6 cellular contexts compared by ENCODE assay signal in the genomic region with DNA sequence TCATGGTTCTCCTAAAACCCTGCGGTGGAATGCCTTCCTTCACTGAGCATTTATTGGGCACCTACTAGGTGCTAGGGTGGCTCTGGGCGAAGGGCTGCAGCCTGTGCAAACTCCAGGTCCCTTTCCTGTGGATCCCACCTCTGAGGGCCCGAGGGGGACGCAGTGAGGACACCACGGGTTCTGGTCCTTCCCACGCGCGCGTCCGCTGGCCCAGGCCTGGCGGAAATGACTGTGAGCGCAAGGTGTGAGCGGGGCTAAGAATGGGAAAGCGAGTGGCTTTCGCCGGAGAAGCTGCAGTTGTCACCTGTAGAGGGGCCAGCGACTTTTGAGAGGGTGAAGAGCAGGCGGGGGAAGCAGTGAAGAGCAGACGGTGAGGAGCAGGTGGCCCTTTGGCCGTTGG. TPM values are rescaled to one million over a fixed set of nuclear protein-coding genes. Genes with fewer than 3 reads are reported as not detected.
"Had no signal": no experiment of that assay in that cellular context is flagged by ENCODE, and none has a peak within 500 bp of the region (broad histone marks: within the 10 kb centered on the region; RNA-seq: fewer than 3 reads in every experiment).

No MANE protein-coding gene starts in this region.

RNA-seq across cellular contexts. Expression of a gene that starts 55.1 kb away (rescaled TPM):
- total RNA-seq: GM23338, H1, H9, HepG2, HT1080 had no signal
- polyA plus RNA-seq: GM23338, H1, HepG2, IgD-negative memory B cell had no signal
